1 cellular context compared by ENCODE assay signal in genomic region chr19:49428547-49429451, GRCh38.
TF ChIP-seq lines count a peak whose summit lies in the region.

No MANE protein-coding gene starts in this region.

TF ChIP-seq in HEK293, 187 proteins besides CTCF, POLR2A, EP300 and RAD21 (continued from another document):
- 0 out of 2 replicates have a peak, but pooled peaks have one; percentile 7 for TF ChIP-seq PATZ1 (tag by site-specific recombination; IDR thresholded peaks at IDR 0.05)
- TF ChIP-seq ZNF24 (tag by site-specific recombination; IDR thresholded peaks at IDR 0.05) = no peak
- TF ChIP-seq ZNF549 (tag by site-specific recombination; IDR thresholded peaks at IDR 0.05) = no peak
- no peak for TF ChIP-seq ZNF148 (tag by site-specific recombination; IDR thresholded peaks at IDR 0.05; ENCODE audit: borderline replicate concordance)
- no peak; the same call in 1 of the 2 replicates for TF ChIP-seq ZFHX2 (tag by site-specific recombination; conservative IDR thresholded peaks at IDR 0.05)
- no peak for TF ChIP-seq ZNF341 (tag by site-specific recombination; IDR thresholded peaks at IDR 0.05; ENCODE audit: low read depth)
- no peak for TF ChIP-seq ZNF768 (tag by site-specific recombination; IDR thresholded peaks at IDR 0.05)
